8 cellular contexts compared by ENCODE assay signal in the genomic region with DNA sequence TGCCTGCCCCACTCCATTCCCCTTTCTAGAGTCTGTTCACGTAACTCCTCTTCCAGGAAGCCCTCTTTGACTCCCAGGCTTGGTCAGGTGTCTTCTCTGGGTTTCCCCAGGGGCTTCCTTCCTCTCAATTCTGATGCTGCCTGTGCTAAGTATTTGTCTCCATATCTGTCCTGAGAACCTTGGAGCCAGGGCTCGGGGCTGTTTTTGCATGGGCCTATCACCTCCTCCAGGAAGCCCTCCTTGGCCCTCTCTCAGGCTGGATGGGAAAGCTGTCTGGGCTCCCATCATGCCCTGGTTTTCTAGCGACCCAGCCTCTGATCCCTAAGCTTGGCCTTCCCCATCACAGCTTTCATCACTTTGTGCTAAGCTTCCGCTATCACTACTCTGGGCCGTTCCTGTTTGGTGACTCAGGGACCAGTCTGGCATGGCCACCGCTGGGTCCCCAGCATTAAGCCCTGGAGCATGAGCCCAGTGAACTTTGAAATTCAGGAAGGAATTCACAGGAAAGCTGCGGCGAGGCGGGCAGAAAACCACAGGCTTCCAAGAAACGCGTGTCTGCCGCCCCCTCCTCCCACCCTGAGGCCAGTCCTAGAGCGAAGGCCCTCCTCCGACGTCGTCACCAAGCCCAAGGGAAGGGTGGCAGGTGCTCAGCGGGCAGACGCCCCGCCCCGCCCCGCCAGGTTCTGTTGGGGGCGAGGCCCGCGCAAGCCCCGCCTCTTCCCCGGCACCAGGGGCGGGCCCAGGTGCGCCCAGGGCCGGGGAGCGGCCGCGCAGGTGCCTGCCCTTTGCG. TPM values are rescaled to one million over a fixed set of nuclear protein-coding genes. Genes with fewer than 3 reads are reported as not detected.
DNase-seq lines count a peak whose midpoint lies in the region.

No MANE protein-coding gene starts in this region.

- peak overlapping the region; percentile 66 for H3K4me3 ChIP-seq in effector memory CD4-positive, alpha-beta T cell (ENCODE audit: insufficient read depth, low read depth, low read length, poor library complexity, severe bottlenecking)
- H3K4me3 ChIP-seq in mucosa of rectum (ENCODE audit: low read length in 2 of 2): peak overlapping the region; percentile 83 to 84

- peak overlapping the region; percentile 77 to 99 for H3K9ac ChIP-seq in mucosa of rectum (ENCODE audit: low read depth in 1 of 2, low read length in 2 of 2)

- DNase-seq in A172 (ENCODE audit: low spot score): peak; percentile 41
- DNase-seq in GM19240 (ENCODE audit: insufficient read length, low spot score): peak; percentile 33
- peak; percentile 94 for DNase-seq in NCI-H2107 (lab: John Stamatoyannopoulos, UW)
- peak; percentile 78 for DNase-seq in activated CD4-positive, alpha-beta T cell treated with anti-CD3 and anti-CD28 coated beads, Interleukin-2, amount 50 U/mL, for 4 hours
- peak in 2 of 3 donors; percentile 59 to 67 for DNase-seq in effector memory CD4-positive, alpha-beta T cell
- peak; percentile 24 to 38 for DNase-seq in stimulated activated CD8-positive, alpha-beta memory T cell treated with anti-CD3 and anti-CD28 coated beads, Interleukin-7, amount 100 ng/mL, for 1 hour (ENCODE audit: low read depth in 2 of 2)
- DNase-seq in superior temporal gyrus (ENCODE audit: extremely low spot score): no peak

- no peaks in the 10 kb centered on the region for H3K9me3 ChIP-seq in effector memory CD4-positive, alpha-beta T cell (ENCODE audit: control insufficient read depth, low read length)
- H3K9me3 ChIP-seq in mucosa of rectum (ENCODE audit: control insufficient read depth in 2 of 2, low read length in 2 of 2): no peaks in the 10 kb centered on the region

- no peaks in the 10 kb centered on the region for H3K36me3 ChIP-seq in effector memory CD4-positive, alpha-beta T cell (ENCODE audit: control insufficient read depth, insufficient read depth, low read length)
- H3K36me3 ChIP-seq in mucosa of rectum (ENCODE audit: control insufficient read depth in 2 of 2, insufficient read depth in 2 of 2, low read length in 2 of 2): no peaks in the 10 kb centered on the region

- H3K27ac ChIP-seq in effector memory CD4-positive, alpha-beta T cell (ENCODE audit: insufficient read depth, low read length, poor library complexity, severe bottlenecking): peak overlapping the region; percentile 58
- H3K27ac ChIP-seq in mucosa of rectum (ENCODE audit: low read depth in 2 of 2, low read length in 2 of 2): peak overlapping the region; percentile 96 to 98

- peaks cover 13% of the 10 kb centered on the region for H3K4me1 ChIP-seq in effector memory CD4-positive, alpha-beta T cell (ENCODE audit: control insufficient read depth, insufficient read depth, low read length, poor library complexity, severe bottlenecking)
- H3K4me1 ChIP-seq in mucosa of rectum (ENCODE audit: control insufficient read depth in 2 of 2, insufficient read depth in 2 of 2, low read length in 2 of 2): peaks cover 20 to 39% of the 10 kb centered on the region in 2 donors

- H3K27me3 ChIP-seq in effector memory CD4-positive, alpha-beta T cell (replicated peaks; ENCODE audit: control insufficient read depth, insufficient read depth, low read length, poor library complexity, severe bottlenecking): no peaks in the 10 kb centered on the region
- no peaks in the 10 kb centered on the region for H3K27me3 ChIP-seq in mucosa of rectum (ENCODE audit: control insufficient read depth in 2 of 2, insufficient read depth in 2 of 2, low read length in 2 of 2)

RNA-seq across cellular contexts. Expression of gene SPINT2, which starts 0.5 kb away (rescaled TPM):
- total RNA-seq in A172 (2014; rRNA removed; shearing (Covaris generic)): 0.41 and 0.60 TPM in 2 replicates

RNA-seq across cellular contexts. Expression of gene PPP1R14A, which starts 7.7 kb away (rescaled TPM):
- total RNA-seq in A172 (2014; rRNA removed; shearing (Covaris generic)): not detected in 2 replicates

RNA-seq across cellular contexts. Expression of gene DPF1, which starts 39.9 kb away (rescaled TPM):
- total RNA-seq in A172 (2014; rRNA removed; shearing (Covaris generic)): 6.4 and 19.2 TPM in 2 replicates

RNA-seq across cellular contexts. Expression of gene C19orf33, which starts 40.2 kb away (rescaled TPM):
- total RNA-seq in A172 (2014; rRNA removed; shearing (Covaris generic)): 220 and 316 TPM in 2 replicates

RNA-seq across cellular contexts. Expression of gene YIF1B, which starts 51.9 kb away (rescaled TPM):
- total RNA-seq in A172 (2014; rRNA removed; shearing (Covaris generic)): 98.8 and 110 TPM in 2 replicates
